1 cellular context compared by ENCODE assay signal in the genomic region with DNA sequence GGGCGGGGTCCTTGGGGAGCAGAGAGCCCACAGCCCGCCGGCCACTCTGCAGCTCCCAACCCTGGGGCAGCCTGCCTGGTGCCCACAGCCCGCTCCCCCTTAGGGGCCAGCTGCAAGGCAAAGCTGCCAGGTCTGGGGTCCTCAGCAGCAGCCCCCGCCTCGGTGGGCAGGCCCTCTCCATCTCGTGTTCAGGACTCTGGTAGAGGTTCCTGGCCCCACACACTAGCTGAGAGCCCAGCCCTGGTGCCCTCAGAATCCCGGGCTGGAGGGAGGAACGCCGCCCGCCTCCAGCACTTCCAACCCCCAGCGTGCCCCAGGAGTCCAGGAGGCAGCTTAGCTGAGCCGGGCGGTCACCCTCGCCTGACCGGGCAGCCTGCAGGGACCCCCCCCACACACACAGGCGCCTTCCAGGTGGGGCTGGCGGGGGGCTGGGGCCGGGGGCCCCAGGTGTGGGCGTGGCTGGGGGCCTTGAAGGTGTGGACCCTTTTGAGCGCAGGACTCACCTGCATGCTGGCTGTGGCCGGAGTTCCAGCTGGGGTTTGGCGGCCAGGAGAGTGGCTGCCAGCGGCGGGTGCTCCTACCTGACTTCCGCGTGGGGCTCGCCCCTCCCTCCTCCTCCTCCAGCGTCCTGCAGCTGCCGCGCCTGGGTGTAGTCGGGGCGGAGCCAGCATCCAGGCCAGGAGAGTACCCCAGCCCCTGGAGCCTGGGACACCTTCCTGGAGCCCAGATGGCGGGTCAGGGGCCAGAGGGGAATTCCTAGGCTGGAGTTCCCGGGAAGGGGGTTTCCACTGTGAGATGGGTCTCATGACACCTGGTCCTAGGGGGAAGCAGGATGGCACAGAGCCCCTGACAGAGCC.
TF ChIP-seq lines count a peak whose summit lies in the region.

ANO9 (minus strand) TSS at position 594 of the 857 bp plus-strand sequence; CDS start at position 509, 85 bp downstream.

TF ChIP-seq in H1, 55 proteins besides CTCF, POLR2A, EP300 and RAD21:
- TF ChIP-seq BCL11A (IDR thresholded peaks at IDR 0.05; ENCODE audit: low read depth in 2 of 2, low read length in 2 of 2) (no peak), YY1 (IDR thresholded peaks at IDR 0.05; ENCODE audit: low read depth, low read length) (no peak), HDAC2 (IDR thresholded peaks at IDR 0.05; ENCODE audit: borderline replicate concordance in 1 of 2, low read depth in 2 of 2, low read length in 2 of 2) (no peak)
- TF ChIP-seq, protein P1, sequence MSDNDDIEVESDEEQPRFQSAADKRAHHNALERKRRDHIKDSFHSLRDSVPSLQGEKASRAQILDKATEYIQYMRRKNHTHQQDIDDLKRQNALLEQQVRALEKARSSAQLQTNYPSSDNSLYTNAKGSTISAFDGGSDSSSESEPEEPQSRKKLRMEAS (IDR thresholded peaks at IDR 0.05): 0 out of 2 replicates have a peak, but pooled peaks have one; percentile 11
